Comparison of ENCODE assay signal across 24 cellular contexts in the genomic region with DNA sequence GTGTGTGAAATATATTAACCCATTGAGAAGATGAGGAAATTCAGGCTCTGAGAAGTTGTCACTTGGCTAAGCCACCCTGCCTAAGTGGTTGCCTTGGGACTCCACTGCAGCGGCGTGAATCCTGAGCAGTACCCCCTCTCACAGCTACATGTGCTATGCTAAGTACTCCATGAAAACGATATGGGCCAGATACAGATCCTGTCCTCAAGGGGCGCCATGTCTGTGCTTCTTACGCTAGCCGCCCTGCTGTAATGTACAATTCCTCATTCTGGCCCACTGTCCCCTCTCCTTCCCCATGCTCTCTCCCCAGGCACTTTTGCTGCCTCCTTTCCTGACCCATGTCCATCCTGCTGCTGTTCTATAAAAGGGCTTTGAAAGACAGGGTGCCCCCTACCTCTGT.
"Had no signal": no experiment of that assay in that cellular context is flagged by ENCODE, and none has a peak within 500 bp of the region (broad histone marks: within the 10 kb centered on the region; RNA-seq: fewer than 3 reads in every experiment).

No MANE protein-coding gene starts in this region.

- H3K9me3 ChIP-seq: left ventricle myocardium inferior, neutrophil, pancreas, testis had no signal

- H3K27ac ChIP-seq: epithelial cell of prostate, foreskin keratinocyte, hepatocyte, left ventricle myocardium inferior, neutrophil, pancreas, testis had no signal

- H3K4me3 Mint-ChIP-seq: activated CD4-positive, alpha-beta memory T cell treated with anti-CD3 and anti-CD28 coated beads for 36 hours; activated naive CD8-positive, alpha-beta T cell; dendritic cell treated with granulocyte-macrophage colony-stimulating factor and Interleukin-4, amounts not matched to agents 40 ng/mL and 50 ng/mL, for 4 days; naive thymus-derived CD4-positive, alpha-beta T cell; stimulated activated effector memory CD8-positive, alpha-beta T cell treated with anti-CD3 and anti-CD28 coated beads, Interleukin-12 subunit alpha, Interleukin-12 subunit beta, amount 100 ng/mL, for 72 hours; type B pancreatic cell had no signal

- H3K79me2 ChIP-seq: hepatocyte had no signal

- H3K4me3 ChIP-seq: hepatocyte, left ventricle myocardium inferior, pancreas, smooth muscle cell, testis had no signal

- FAIRE-seq: bronchial epithelial cell, pancreas had no signal

- H3K36me3 ChIP-seq: left ventricle myocardium inferior, neutrophil, pancreas had no signal

- H3K4me1 Mint-ChIP-seq: stimulated activated effector memory CD8-positive, alpha-beta T cell treated with anti-CD3 and anti-CD28 coated beads, Interleukin-12 subunit alpha, Interleukin-12 subunit beta, amount 100 ng/mL, for 72 hours had no signal

- H3K27me3 ChIP-seq: foreskin keratinocyte, hepatocyte, neutrophil, pancreas, testis had no signal

- H3K27me3 Mint-ChIP-seq: dendritic cell treated with granulocyte-macrophage colony-stimulating factor and Interleukin-4, amounts not matched to agents 40 ng/mL and 50 ng/mL, for 4 days; type B pancreatic cell had no signal

- H3K27ac Mint-ChIP-seq: activated CD4-positive, alpha-beta memory T cell treated with anti-CD3 and anti-CD28 coated beads for 36 hours; activated naive CD8-positive, alpha-beta T cell; dendritic cell treated with granulocyte-macrophage colony-stimulating factor and Interleukin-4, amounts not matched to agents 40 ng/mL and 50 ng/mL, for 4 days; naive thymus-derived CD4-positive, alpha-beta T cell; stimulated activated effector memory CD8-positive, alpha-beta T cell treated with anti-CD3 and anti-CD28 coated beads, Interleukin-12 subunit alpha, Interleukin-12 subunit beta, amount 100 ng/mL, for 72 hours; type B pancreatic cell had no signal

- H2AFZ ChIP-seq: hepatocyte had no signal

- H3K4me2 ChIP-seq: hepatocyte, smooth muscle cell had no signal

- H3K36me3 Mint-ChIP-seq: activated CD4-positive, alpha-beta memory T cell treated with anti-CD3 and anti-CD28 coated beads for 36 hours; activated naive CD8-positive, alpha-beta T cell; naive thymus-derived CD4-positive, alpha-beta T cell; stimulated activated effector memory CD8-positive, alpha-beta T cell treated with anti-CD3 and anti-CD28 coated beads, Interleukin-12 subunit alpha, Interleukin-12 subunit beta, amount 100 ng/mL, for 72 hours; type B pancreatic cell had no signal

- DNase-seq: activated CD4-positive, alpha-beta memory T cell treated with anti-CD3 and anti-CD28 coated beads for 36 hours; activated CD4-positive, alpha-beta T cell treated with anti-CD3 and anti-CD28 coated beads for 4 hours; activated T-cell treated with anti-CD3 and anti-CD28 coated beads for 4 hours; cerebellar nuclear complex; effector memory CD4-positive, alpha-beta T cell; foreskin keratinocyte; kidney glomerular epithelial cell; left ventricle myocardium inferior; mammary epithelial cell; naive thymus-derived CD4-positive, alpha-beta T cell; pancreas; stimulated activated CD4-positive, alpha-beta T cell treated with anti-CD3 and anti-CD28 coated beads, Interleukin-4, amount 100 ng/mL, for 1 hour; T-helper 2 cell; testis had no signal

- ATAC-seq: foreskin keratinocyte; naive thymus-derived CD4-positive, alpha-beta T cell; pancreas; sciatic nerve; stimulated activated effector memory CD8-positive, alpha-beta T cell treated with anti-CD3 and anti-CD28 coated beads, Interleukin-12 subunit alpha, Interleukin-12 subunit beta, amount 100 ng/mL, for 72 hours had no signal

- H3K4me1 ChIP-seq: foreskin keratinocyte, pancreas, testis had no signal

- H3K9me3 Mint-ChIP-seq: activated CD4-positive, alpha-beta memory T cell treated with anti-CD3 and anti-CD28 coated beads for 36 hours; dendritic cell treated with granulocyte-macrophage colony-stimulating factor and Interleukin-4, amounts not matched to agents 40 ng/mL and 50 ng/mL, for 4 days; stimulated activated effector memory CD8-positive, alpha-beta T cell treated with anti-CD3 and anti-CD28 coated beads, Interleukin-12 subunit alpha, Interleukin-12 subunit beta, amount 100 ng/mL, for 72 hours; type B pancreatic cell had no signal
